ENCODE assay signal across 8 cellular contexts in genomic region chr13:68927387-68928026, GRCh38.
DNase-seq lines count a peak whose midpoint lies in the region; ATAC-seq and FAIRE-seq lines count a peak whose summit lies in the region.

No MANE protein-coding gene starts in this region.

- DNase-seq in NCI-H2107 treated with DMSO at 0.1 percent for 48 hours (lab: John Stamatoyannopoulos, UW; ENCODE audit: unreplicated experiment) (peak; percentile 33), NCI-H2107 (lab: John Stamatoyannopoulos, UW) (no peak), NCI-H345 (lab: John Stamatoyannopoulos, UW) (peak; percentile 52), superior temporal gyrus (ENCODE audit: extremely low spot score) (peak; percentile 32)
- DNase-seq in NK-92 treated with Interleukin-12 subunit alpha and Interleukin-12 subunit beta, amount 100 ng/mL, for 24 hours (lab: John Stamatoyannopoulos, UW) = no peak
- DNase-seq in stimulated activated naive CD4-positive, alpha-beta T cell treated with Interleukin-2 at 50 U/mL for 16 hours (lab: John Stamatoyannopoulos, UW) = no peak

- no peak for ATAC-seq in HG03045 (IDR thresholded peaks at IDR 0.05; ENCODE audit: unreplicated experiment)

- FAIRE-seq in endometrium (lab: Jason Lieb, UNC) = peak; percentile 39

Comparison
In these comparisons a context has a peak if more than half of its experiments do, and no peak if none do; other contexts are left out.
1. DNase-seq: peak in NCI-H2107 treated with DMSO at 0.1 percent for 48 hours (single experiment), NCI-H345 (single experiment) and superior temporal gyrus (single experiment); none in NCI-H2107 (single experiment), NK-92 treated with Interleukin-12 subunit alpha and Interleukin-12 subunit beta, amount 100 ng/mL, for 24 hours (single experiment) and stimulated activated naive CD4-positive, alpha-beta T cell treated with Interleukin-2 at 50 U/mL for 16 hours (single experiment).